Comparison of ENCODE assay signal across 15 cellular contexts in genomic region chr1:24285231-24285630, GRCh38. TPM values are rescaled to one million over a fixed set of nuclear protein-coding genes. Genes with fewer than 3 reads are reported as not detected.
"Had no signal": no experiment of that assay in that cellular context is flagged by ENCODE, and none has a peak within 500 bp of the region (broad histone marks: within the 10 kb centered on the region; RNA-seq: fewer than 3 reads in every experiment).

No MANE protein-coding gene starts in this region.

- ATAC-seq: left lung had no signal

- H2AFZ ChIP-seq: parathyroid adenoma had no signal

- H3K27ac ChIP-seq: coronary artery, left lung, parathyroid adenoma, stomach had no signal

- H3K4me3 Mint-ChIP-seq: memory B cell, neural crest cell had no signal

- H3K36me3 Mint-ChIP-seq: memory B cell had no signal

- H3K36me3 ChIP-seq: left lung, stomach had no signal

- H3K9me3 Mint-ChIP-seq: memory B cell had no signal

- H3K4me1 Mint-ChIP-seq: memory B cell, neural crest cell had no signal

- H3K27me3 ChIP-seq: stomach had no signal

- H3K27ac Mint-ChIP-seq: memory B cell had no signal

- H3K9ac ChIP-seq: parathyroid adenoma had no signal

- H3K4me3 ChIP-seq: coronary artery, left lung, stomach had no signal

- H3K9me3 ChIP-seq: left lung, stomach had no signal

- DNase-seq: activated naive CD4-positive, alpha-beta T cell treated with Interleukin-2 at 50 U/mL for 16 hours; central memory CD4-positive, alpha-beta T cell; effector memory CD4-positive, alpha-beta T cell; head of caudate nucleus; left lung; stimulated activated CD4-positive, alpha-beta T cell treated with anti-CD3 and anti-CD28 coated beads, Interleukin-4, amount 100 ng/mL, for 4 hours; stomach; T-helper 9 cell had no signal

- H3K79me2 ChIP-seq: parathyroid adenoma had no signal

- H3K27me3 Mint-ChIP-seq: memory B cell had no signal

- FAIRE-seq: urothelium cell line had no signal

RNA-seq across cellular contexts. Expression of gene GRHL3, which starts 33.9 kb away (rescaled TPM):
- total RNA-seq: fibroblast of villous mesenchyme, skeletal muscle tissue had no signal
